Comparison of ENCODE assay signal across 9 cellular contexts in the genomic region with DNA sequence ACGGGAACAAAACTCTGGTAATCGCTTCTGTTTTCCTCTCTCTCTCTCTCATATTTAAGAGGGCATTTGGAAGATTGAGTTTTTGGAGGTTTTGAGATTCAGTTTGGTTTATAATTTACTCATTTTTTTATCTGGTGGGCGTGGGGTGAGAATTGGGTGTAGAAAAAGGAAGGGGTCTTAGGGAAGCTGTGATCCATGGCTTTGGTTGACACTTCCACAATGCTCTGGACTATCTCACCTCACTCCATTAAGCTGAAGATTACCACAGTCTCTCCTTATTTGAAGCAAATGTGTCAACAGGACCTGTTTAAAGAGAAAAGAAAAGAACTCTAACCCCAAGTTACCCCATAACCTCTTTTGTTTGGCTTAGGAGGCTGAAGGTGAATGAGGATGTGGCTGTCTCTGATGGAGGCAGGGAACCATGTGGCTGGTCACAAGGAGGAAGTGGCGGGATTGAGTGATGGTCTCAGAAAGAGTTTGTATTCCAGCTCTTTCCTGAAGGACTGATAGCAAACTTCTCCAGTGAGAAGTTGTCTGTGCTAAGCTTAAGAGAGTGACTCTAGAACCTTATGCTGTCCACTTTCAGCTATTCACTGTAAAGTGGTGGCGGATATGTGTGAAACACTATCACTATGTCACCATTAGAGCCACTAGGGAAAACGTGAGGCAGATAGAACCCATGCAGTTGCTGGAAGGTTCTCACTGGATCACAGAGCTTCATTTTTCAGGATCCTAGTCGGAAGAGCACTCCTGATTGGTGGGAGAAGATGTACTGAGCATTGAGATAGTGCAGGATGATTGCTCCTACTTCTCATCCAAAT. TPM values are rescaled to one million over a fixed set of nuclear protein-coding genes. Genes with fewer than 3 reads are reported as not detected.
A peak's percentile ranks its signal among the peaks of the same experiment; 100 is the strongest.
DNase-seq lines count a peak whose midpoint lies in the region; FAIRE-seq and TF ChIP-seq lines count a peak whose summit lies in the region.
"Had no signal": no experiment of that assay in that cellular context is flagged by ENCODE, and none has a peak within 500 bp of the region (broad histone marks: within the 10 kb centered on the region; RNA-seq: fewer than 3 reads in every experiment).

No MANE protein-coding gene starts in this region.

- FAIRE-seq in small intestine (lab: Jason Lieb, UNC), result no peak

- H3K36me3 ChIP-seq in HUES6 (ENCODE audit: control insufficient read depth, insufficient read depth, low read length) (no peaks in the 10 kb centered on the region), iPS DF 6.9 (ENCODE audit: control insufficient read depth, insufficient read depth, low read length) (no peaks in the 10 kb centered on the region), small intestine (ENCODE audit: control insufficient read depth in 2 of 2, insufficient read depth in 2 of 2, low read length in 2 of 2) (no peaks in the 10 kb centered on the region)

- H3K36me3 Mint-ChIP-seq in activated CD4-positive, alpha-beta memory T cell treated with anti-CD3 and anti-CD28 coated beads for 36 hours, result no peaks in the 10 kb centered on the region

- no peaks in the 10 kb centered on the region for H3K9me3 Mint-ChIP-seq in activated CD4-positive, alpha-beta memory T cell treated with anti-CD3 and anti-CD28 coated beads for 36 hours

- TF ChIP-seq POLR2A in lower leg skin (IDR thresholded peaks at IDR 0.05), result no peak

- intact Hi-C loops in activated CD4-positive, alpha-beta memory T cell treated with anti-CD3 and anti-CD28 coated beads for 36 hours (cut with micrococcal nuclease), result no loop called here
- intact Hi-C loops in lower leg skin (cut with DNase I; ENCODE audit: low total_unique reads), result no loop called here

- peak overlapping the region; percentile 36 for H3K4me3 Mint-ChIP-seq in activated CD4-positive, alpha-beta memory T cell treated with anti-CD3 and anti-CD28 coated beads for 36 hours

- WGBS in iPS DF 6.9 (ENCODE audit: insufficient coverage, insufficient read length), result 100% methylated on average over 1 of the region's 7 CpGs
- WGBS in small intestine, 3 donors, result 24 to 37% (median 29%) methylated on average over 7 of the region's 7 CpGs
- 44 to 49% methylated on average over 7 of the region's 7 CpGs for WGBS in lower leg skin, 2 donors

- H3K4me3 ChIP-seq in GM12865 (ENCODE audit: low read depth, low read length), result peak overlapping the region; percentile 50; the same call in 1 of the 2 replicates
- H3K4me3 ChIP-seq in HUES6 (ENCODE audit: low read depth, low read length), result peak overlapping the region; percentile 66
- peak overlapping the region; percentile 57; the same call in 1 of the 2 replicates for H3K4me3 ChIP-seq in iPS DF 6.9 (ENCODE audit: low read length)
- peak overlapping the region in 1 of 2 donors; percentile 71 for H3K4me3 ChIP-seq in small intestine (ENCODE audit: low read depth in 1 of 2, low read length in 2 of 2)
- no peak overlapping the region for H3K4me3 ChIP-seq in lower leg skin (ENCODE audit: low read depth, poor library complexity, severe bottlenecking)

- DNase-seq in GM12865 (ENCODE audit: low read depth), result no peak
- DNase-seq in activated CD4-positive, alpha-beta memory T cell treated with anti-CD3 and anti-CD28 coated beads for 36 hours, result no peak
- DNase-seq in iPS DF 6.9 (ENCODE audit: low read depth, low spot score), result no peak
- peak; percentile 51 for DNase-seq in small intestine
- DNase-seq in lower leg skin (ENCODE audit: low spot score in 2 of 2), result no peak
- DNase-seq in GM19238 (ENCODE audit: insufficient read length, low spot score), result no peak
- DNase-seq in ACHN, result no peak

- peaks cover 50% of the 10 kb centered on the region for H3K27me3 ChIP-seq in HUES6 (ENCODE audit: control insufficient read depth, insufficient read depth, low read length)
- H3K27me3 ChIP-seq in iPS DF 6.9 (ENCODE audit: control insufficient read depth, insufficient read depth, low read length), result peaks cover 12% of the 10 kb centered on the region; the same call in 1 of the 2 replicates
- no peaks in the 10 kb centered on the region for H3K27me3 ChIP-seq in small intestine (ENCODE audit: control insufficient read depth in 2 of 2, insufficient read depth in 2 of 2, low read length in 2 of 2)

- H3K9ac ChIP-seq in HUES6 (ENCODE audit: low read length), result peak overlapping the region; percentile 68

- in situ Hi-C loops in ACHN (cut with HindIII; ENCODE audit: low pct_ligation_motif_present, low pct_unique_long_range_greater_than_20kb, low sequenced_read_pairs), result no loop called here

- peaks cover 35% of the 10 kb centered on the region for H3K27me3 Mint-ChIP-seq in activated CD4-positive, alpha-beta memory T cell treated with anti-CD3 and anti-CD28 coated beads for 36 hours

- no peak for TF ChIP-seq CTCF in GM12865 (IDR thresholded peaks at IDR 0.05; ENCODE audit: insufficient read depth, low read depth, low read length, missing control alignments)
- TF ChIP-seq CTCF in lower leg skin (IDR thresholded peaks at IDR 0.05), result no peak

- H3K9me3 ChIP-seq in HUES6 (ENCODE audit: control insufficient read depth, insufficient read depth, low read depth, low read length), result no peaks in the 10 kb centered on the region
- no peaks in the 10 kb centered on the region for H3K9me3 ChIP-seq in iPS DF 6.9 (ENCODE audit: control insufficient read depth, insufficient read depth, low read length)
- H3K9me3 ChIP-seq in small intestine (ENCODE audit: control insufficient read depth, low read depth), result no peaks in the 10 kb centered on the region

- H3K27ac Mint-ChIP-seq in activated CD4-positive, alpha-beta memory T cell treated with anti-CD3 and anti-CD28 coated beads for 36 hours, result no peak overlapping the region

- H3K4me1 ChIP-seq in HUES6 (ENCODE audit: control insufficient read depth, insufficient read depth, low read length), result peaks cover 4% of the 10 kb centered on the region; the same call in 1 of the 2 replicates
- H3K4me1 ChIP-seq in iPS DF 6.9 (ENCODE audit: control insufficient read depth, insufficient read depth, low read length), result no peaks in the 10 kb centered on the region
- no peaks in the 10 kb centered on the region for H3K4me1 ChIP-seq in small intestine (ENCODE audit: control insufficient read depth in 2 of 2, insufficient read depth in 1 of 2, low read depth in 1 of 2, low read length in 1 of 2)

- CTCF ChIA-PET in activated CD4-positive, alpha-beta memory T cell treated with anti-CD3 and anti-CD28 coated beads for 36 hours (lab: Charles Lee), result no interaction called here

- H3K27ac ChIP-seq in HUES6 (ENCODE audit: low read depth, low read length), result no peak overlapping the region
- H3K27ac ChIP-seq in iPS DF 6.9 (ENCODE audit: low read length), result no peak overlapping the region
- H3K27ac ChIP-seq in small intestine (ENCODE audit: low read depth in 1 of 2, low read length in 1 of 2), result peak overlapping the region in 1 of 2 donors; percentile 73

- peaks cover 10% of the 10 kb centered on the region for H3K4me1 Mint-ChIP-seq in activated CD4-positive, alpha-beta memory T cell treated with anti-CD3 and anti-CD28 coated beads for 36 hours (ENCODE audit: low read depth)

- POLR2A ChIA-PET in activated CD4-positive, alpha-beta memory T cell treated with anti-CD3 and anti-CD28 coated beads for 36 hours (lab: Charles Lee), result interaction anchor here (0.5 kb wide), 1 partner anchor 611 kb away, joined by 3 read pairs; no protein-coding TSS in a partner anchor

RNA-seq across cellular contexts. Expression of gene ZNF804A, which starts 0.9 kb away (rescaled TPM):
- total RNA-seq in activated CD4-positive, alpha-beta memory T cell treated with anti-CD3 and anti-CD28 coated beads for 36 hours, result not detected
- under 1 TPM; 0.22 to 0.57 (median 0.54) TPM for polyA plus RNA-seq in small intestine
- under 1 TPM in 2 of 4 donors, not detected in 2; 0.05 to 0.10 TPM for total RNA-seq in lower leg skin
- total RNA-seq: SK-MEL-5 had no signal
